8 cellular contexts compared by ENCODE assay signal in the genomic region with DNA sequence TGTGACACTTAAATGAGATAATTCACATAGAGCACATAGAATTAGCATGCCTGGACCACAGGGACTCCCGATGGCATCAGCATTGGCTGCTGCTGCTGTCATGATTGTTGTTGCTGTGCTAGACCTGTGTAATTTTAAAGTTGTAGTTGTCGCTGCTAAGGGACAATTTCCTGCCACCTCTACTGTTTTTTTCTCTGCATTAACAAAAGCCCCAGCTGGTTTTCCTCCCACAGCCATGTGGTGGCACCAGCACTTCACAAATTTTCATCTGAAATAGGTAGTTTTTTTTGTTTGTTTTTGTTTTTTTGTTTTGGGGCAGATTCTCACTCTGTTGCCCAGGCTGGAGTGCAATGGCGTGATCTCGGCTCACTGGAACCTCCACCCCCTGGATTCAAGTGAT. TPM values are rescaled to one million over a fixed set of nuclear protein-coding genes. Genes with fewer than 3 reads are reported as not detected.
DNase-seq lines count a peak whose midpoint lies in the region; ATAC-seq, FAIRE-seq and TF ChIP-seq lines count a peak whose summit lies in the region.

No MANE protein-coding gene starts in this region.

- CTCF ChIA-PET in K562 (lab: Yijun Ruan, JAX; ENCODE audit: low intra/inter-chr PET ratio) = interaction anchor here (0.6 to 2.1 kb wide), 6 partner anchors 20 to 636 kb away, joined by 3 to 16 read pairs (median 4); no protein-coding TSS in a partner anchor

- H3K4me3 Mint-ChIP-seq in stimulated activated naive CD8-positive, alpha-beta T cell treated with anti-CD3 and anti-CD28 coated beads, Interleukin-15, amount 100 ng/mL, for 72 hours = peak overlapping the region in 1 of 2 donors; percentile 43

- H3K4me1 ChIP-seq in BE2C (no peaks in the 10 kb centered on the region), K562 (replicated peaks in 1 of 2; ENCODE audit: control insufficient read depth in 2 of 2, insufficient read depth in 2 of 2, low read length in 2 of 2) (no peaks in the 10 kb centered on the region)

- peak; percentile 66 for TF ChIP-seq CTCF in BE2C (IDR thresholded peaks at IDR 0.05; ENCODE audit: low read depth, low read length)
- TF ChIP-seq CTCF in GM13977 (IDR thresholded peaks at IDR 0.05; ENCODE audit: extremely low read depth, insufficient read depth, missing control alignments) = peak; percentile 57
- TF ChIP-seq CTCF in K562 (IDR thresholded peaks at IDR 0.05 in 2 of 3, conservative IDR thresholded peaks at IDR 0.05 in 1 of 3; ENCODE audit: insufficient read depth in 2 of 3, low read depth in 1 of 3, low read length in 3 of 3) = peak; percentile 66 to 90 (median 79)
- peak; percentile 52 for TF ChIP-seq CTCF in kidney epithelial cell (IDR thresholded peaks at IDR 0.05; ENCODE audit: insufficient read depth, low read length, poor library complexity, severe bottlenecking)

- no peaks in the 10 kb centered on the region for H3K9me3 ChIP-seq in BE2C
- no peaks in the 10 kb centered on the region for H3K9me3 ChIP-seq in K562 (replicated peaks; ENCODE audit: control insufficient read depth, insufficient read depth, low read depth, low read length)

- POLR2A ChIA-PET in K562 (lab: Yijun Ruan, JAX) = interaction anchor here (0.6 to 1.0 kb wide), 3 partner anchors 14 to 116 kb away, joined by 3 read pairs; no protein-coding TSS in a partner anchor

- H3K4me3 ChIP-seq in BE2C (ENCODE audit: low read depth, low read length) (no peak overlapping the region), K562 (no peak overlapping the region), kidney epithelial cell (ENCODE audit: low read depth, low read length) (no peak overlapping the region)

- H3K27me3 ChIP-seq in BE2C = no peaks in the 10 kb centered on the region
- H3K27me3 ChIP-seq in K562 (ENCODE audit: control insufficient read depth in 2 of 2, insufficient read depth in 2 of 2, low read length in 2 of 2) = peaks cover 5% of the 10 kb centered on the region in 2 experiments; a peak in 4 of 5 replicates
- H3K27me3 ChIP-seq in kidney epithelial cell (ENCODE audit: control insufficient read depth, insufficient read depth, low read length) = no peaks in the 10 kb centered on the region

- intact Hi-C loops in K562 (cut with micrococcal nuclease) = loop anchor here (1.0 to 5.0 kb wide), 5 partner anchors 61 to 314 kb away; no protein-coding TSS in a partner anchor

- no peaks in the 10 kb centered on the region for H3K27me3 Mint-ChIP-seq in stimulated activated naive CD8-positive, alpha-beta T cell treated with anti-CD3 and anti-CD28 coated beads, Interleukin-15, amount 100 ng/mL, for 72 hours

- FAIRE-seq in K562 (lab: Jason Lieb, UNC) = peak; percentile 79

- no peak overlapping the region for H3K4me2 ChIP-seq in K562 (ENCODE audit: insufficient read depth, low read length)

- H3K27ac Mint-ChIP-seq in stimulated activated naive CD8-positive, alpha-beta T cell treated with anti-CD3 and anti-CD28 coated beads, Interleukin-15, amount 100 ng/mL, for 72 hours = no peak overlapping the region

- in situ Hi-C loops in GM13977 (cut with MboI; ENCODE audit: low pct_unique_long_range_greater_than_20kb, low sequenced_read_pairs, unreplicated experiment) = no loop called here
- in situ Hi-C loops in K562 (cut with MboI) = loop anchor here (5.0 to 10.0 kb wide), 2 partner anchors 59 to 122 kb away; no protein-coding TSS in a partner anchor

- H3K4me1 Mint-ChIP-seq in stimulated activated naive CD8-positive, alpha-beta T cell treated with anti-CD3 and anti-CD28 coated beads, Interleukin-15, amount 100 ng/mL, for 72 hours = peaks cover 17% of the 10 kb centered on the region

- no peaks in the 10 kb centered on the region for H4K20me1 ChIP-seq in K562 (replicated peaks; ENCODE audit: control insufficient read depth, insufficient read depth, low read length)

- no peak overlapping the region for H3K9ac ChIP-seq in K562 (ENCODE audit: insufficient read depth in 1 of 2, low read depth in 2 of 2, low read length in 2 of 2)

- no TSS peak for BruUV-seq in K562 (replicated peaks; lab: Mats Ljungman, UMichigan)

- ATAC-seq in HG03558 (IDR thresholded peaks at IDR 0.05; ENCODE audit: extremely low read depth, unreplicated experiment) (peak; percentile 56), SK-N-SH treated with all-trans-retinoic acid at 6 μM for 48 hours (peak; percentile 63), K562 (peak; percentile 48)
- peak; percentile 64 for ATAC-seq in stimulated activated naive CD8-positive, alpha-beta T cell treated with anti-CD3 and anti-CD28 coated beads, Interleukin-15, amount 100 ng/mL, for 72 hours

- H3K9me1 ChIP-seq in K562 (ENCODE audit: control insufficient read depth, insufficient read depth, low read length) = no peaks in the 10 kb centered on the region

- DNase-seq in BE2C = peak; percentile 25
- DNase-seq in GM13977 (ENCODE audit: low spot score) = no peak
- peak in 2 of 4 experiments; percentile 57 for DNase-seq in K562 (ENCODE audit: extremely low read depth in 1 of 4, low spot score in 3 of 4)
- DNase-seq in kidney epithelial cell (ENCODE audit: low read depth) = peak; percentile 14
- DNase-seq in stimulated activated naive CD8-positive, alpha-beta T cell treated with anti-CD3 and anti-CD28 coated beads, Interleukin-15, amount 100 ng/mL, for 72 hours = peak; percentile 36 to 41
- DNase-seq in NCI-H1436 treated with DMSO at 0.1 percent for 48 hours (lab: John Stamatoyannopoulos, UW) = no peak

- no peaks in the 10 kb centered on the region for H3K36me3 ChIP-seq in BE2C
- H3K36me3 ChIP-seq in K562 (ENCODE audit: control insufficient read depth, insufficient read depth, low read length) = no peaks in the 10 kb centered on the region
- no peaks in the 10 kb centered on the region for H3K36me3 ChIP-seq in kidney epithelial cell (ENCODE audit: control insufficient read depth, insufficient read depth, low read length)

- no peak for TF ChIP-seq POLR2A in K562 (conservative IDR thresholded peaks at IDR 0.05)

- no peak for TF ChIP-seq EP300 in K562 (IDR thresholded peaks at IDR 0.05; ENCODE audit: low read length)

- H3K79me2 ChIP-seq in K562 (ENCODE audit: control insufficient read depth, insufficient read depth, low read length) = no peaks in the 10 kb centered on the region

- no peaks in the 10 kb centered on the region for H3K9me3 Mint-ChIP-seq in stimulated activated naive CD8-positive, alpha-beta T cell treated with anti-CD3 and anti-CD28 coated beads, Interleukin-15, amount 100 ng/mL, for 72 hours

- WGBS in K562 (ENCODE audit: insufficient coverage, low coverage, missing lambda C conversion rate) = 0% methylated on average over 4 of the region's 4 CpGs

- peak; percentile 82 for TF ChIP-seq RAD21 in K562 (CRISPR knock-in tag; conservative IDR thresholded peaks at IDR 0.05 in 1 of 2, IDR thresholded peaks at IDR 0.05 in 1 of 2)

- no peak overlapping the region for H3K27ac ChIP-seq in K562 (ENCODE audit: extremely low read depth, low read depth, low read length)

- H2AFZ ChIP-seq in K562 (ENCODE audit: low read depth, low read length) = no peak overlapping the region

RNA-seq across cellular contexts. Expression of a gene that starts 25.4 kb away (rescaled TPM):
- polyA plus RNA-seq in BE2C (2012; ENCODE audit: insufficient read depth, insufficient read length, low read depth) = 55.6 TPM
- total RNA-seq in K562 (2011; cell fraction: chromatin; rRNA removed; ENCODE audit: low replicate concordance) = 0.28 and 1.1 TPM in 2 replicates
- total RNA-seq in K562 (2011; cell fraction: nucleolus; rRNA removed) = 0.33 and 0.53 TPM in 2 replicates
- 0.61 and 0.88 TPM in 2 replicates for total RNA-seq in K562 (2011; cell fraction: nucleoplasm; rRNA removed)
- 0.14 and 0.41 TPM in 2 replicates for total RNA-seq in K562 (2014; rRNA removed)
- total RNA-seq in K562 (2014; rRNA removed; fragmentation: Illumina TruSeq; extraction: Trizol) = 0.64 and 0.84 TPM in 2 replicates
- 1.2 and 1.4 TPM in 2 replicates for total RNA-seq in K562 (2015; rRNA removed; fragmentation: Illumina TruSeq; extraction: Trizol)
- total RNA-seq in K562 (2021) = 0.71 and 0.87 TPM in 2 replicates
- 0.14 and 0.75 TPM in 2 replicates for polyA plus RNA-seq in K562 (2011; rRNA removed)
- polyA plus RNA-seq in K562 (2011; cell fraction: cytosol; rRNA removed) = 0.09 and 0.12 TPM in 2 replicates
- polyA plus RNA-seq in K562 (2011; cell fraction: nucleus; rRNA removed) = 0.11 TPM in 1 of 2 replicates, not detected in the other
- polyA plus RNA-seq in K562 (2012) = 1.1 and 1.7 TPM in 2 replicates
- polyA plus RNA-seq in K562 (2014; fragmentation: Illumina TruSeq; extraction: Trizol) = 0.83 and 1.1 TPM in 2 replicates
- under 1 TPM; 0.17 to 0.53 TPM for polyA plus RNA-seq in K562 (2014; fragmentation: Nextera tagmentation; extraction: Ambion mirVana)
- 0.78 and 2.1 TPM in 2 replicates for polyA plus RNA-seq in K562 (2014; rRNA removed)
- 0.21 TPM in 1 of 2 replicates, not detected in the other for polyA minus RNA-seq in K562 (2011; rRNA and poly(A)+ RNA removed)
- 0.38 and 0.55 TPM in 2 replicates for polyA minus RNA-seq in K562 (2011; cell fraction: cytosol; rRNA and poly(A)+ RNA removed)
- 0.22 TPM in 1 of 2 replicates, not detected in the other for polyA minus RNA-seq in K562 (2011; cell fraction: nucleus; rRNA and poly(A)+ RNA removed)
- total RNA-seq in kidney epithelial cell = 64.4 and 72.4 TPM in 2 replicates

RNA-seq across cellular contexts. Expression of a gene that starts 26.4 kb away (rescaled TPM):
- 2.1 TPM for polyA plus RNA-seq in BE2C (2012; ENCODE audit: insufficient read depth, insufficient read length, low read depth)
- total RNA-seq in K562 (2011; cell fraction: chromatin; rRNA removed; ENCODE audit: low replicate concordance) = not detected in 2 replicates
- not detected in 2 replicates for total RNA-seq in K562 (2011; cell fraction: nucleolus; rRNA removed)
- not detected in 2 replicates for total RNA-seq in K562 (2011; cell fraction: nucleoplasm; rRNA removed)
- total RNA-seq in K562 (2014; rRNA removed) = 0.12 TPM in 1 of 2 replicates, not detected in the other
- 0.11 TPM in 1 of 2 replicates, not detected in the other for total RNA-seq in K562 (2014; rRNA removed; fragmentation: Illumina TruSeq; extraction: Trizol)
- total RNA-seq in K562 (2015; rRNA removed; fragmentation: Illumina TruSeq; extraction: Trizol) = 0.11 TPM in 1 of 2 replicates, not detected in the other
- total RNA-seq in K562 (2021) = not detected in 2 replicates
- polyA plus RNA-seq in K562 (2011; rRNA removed) = not detected in 2 replicates
- not detected in 2 replicates for polyA plus RNA-seq in K562 (2011; cell fraction: cytosol; rRNA removed)
- not detected in 2 replicates for polyA plus RNA-seq in K562 (2011; cell fraction: nucleus; rRNA removed)
- 0.07 and 0.87 TPM in 2 replicates for polyA plus RNA-seq in K562 (2012)
- 0.06 TPM in 1 of 2 replicates, not detected in the other for polyA plus RNA-seq in K562 (2014; fragmentation: Illumina TruSeq; extraction: Trizol)
- polyA plus RNA-seq in K562 (2014; fragmentation: Nextera tagmentation; extraction: Ambion mirVana) = under 1 TPM in 1 of 2 experiments, not detected in 1; 0.18 TPM
- polyA plus RNA-seq in K562 (2014; rRNA removed) = 0.34 TPM in 1 of 2 replicates, not detected in the other
- polyA minus RNA-seq in K562 (2011; rRNA and poly(A)+ RNA removed) = not detected in 2 replicates
- polyA minus RNA-seq in K562 (2011; cell fraction: cytosol; rRNA and poly(A)+ RNA removed) = not detected in 2 replicates
- not detected in 2 replicates for polyA minus RNA-seq in K562 (2011; cell fraction: nucleus; rRNA and poly(A)+ RNA removed)
- 0.14 and 3.0 TPM in 2 replicates for total RNA-seq in kidney epithelial cell

RNA-seq across cellular contexts. Expression of a gene that starts 26.4 kb away (rescaled TPM):
- polyA plus RNA-seq in BE2C (2012; ENCODE audit: insufficient read depth, insufficient read length, low read depth) = not detected
- not detected in 2 replicates for total RNA-seq in K562 (2011; cell fraction: chromatin; rRNA removed; ENCODE audit: low replicate concordance)
- total RNA-seq in K562 (2011; cell fraction: nucleolus; rRNA removed) = not detected in 2 replicates
- not detected in 2 replicates for total RNA-seq in K562 (2011; cell fraction: nucleoplasm; rRNA removed)
- total RNA-seq in K562 (2014; rRNA removed) (not detected in 2 replicates), K562 (2014; rRNA removed; fragmentation: Illumina TruSeq; extraction: Trizol) (not detected in 2 replicates), K562 (2015; rRNA removed; fragmentation: Illumina TruSeq; extraction: Trizol) (not detected in 2 replicates), K562 (2021) (not detected in 2 replicates), kidney epithelial cell (not detected in 2 replicates)
- polyA plus RNA-seq in K562 (2011; rRNA removed) (not detected in 2 replicates), K562 (2014; fragmentation: Illumina TruSeq; extraction: Trizol) (not detected in 2 replicates), K562 (2014; fragmentation: Nextera tagmentation; extraction: Ambion mirVana) (not detected), K562 (2014; rRNA removed) (not detected in 2 replicates)
- polyA plus RNA-seq in K562 (2011; cell fraction: cytosol; rRNA removed) = not detected in 2 replicates
- not detected in 2 replicates for polyA plus RNA-seq in K562 (2011; cell fraction: nucleus; rRNA removed)
- not detected in 2 replicates for polyA plus RNA-seq in K562 (2012)
- polyA minus RNA-seq in K562 (2011; rRNA and poly(A)+ RNA removed) = not detected in 2 replicates
- polyA minus RNA-seq in K562 (2011; cell fraction: cytosol; rRNA and poly(A)+ RNA removed) = not detected in 2 replicates
- polyA minus RNA-seq in K562 (2011; cell fraction: nucleus; rRNA and poly(A)+ RNA removed) = not detected in 2 replicates

Comparison
In these comparisons a context has a peak if more than half of its experiments do, and no peak if none do; other contexts are left out.
1. DNase-seq: peak in BE2C (single experiment), kidney epithelial cell (single experiment) and stimulated activated naive CD8-positive, alpha-beta T cell treated with anti-CD3 and anti-CD28 coated beads, Interleukin-15, amount 100 ng/mL, for 72 hours (2 of 2); none in GM13977 (single experiment) and NCI-H1436 treated with DMSO at 0.1 percent for 48 hours (single experiment).
2. RNA of a gene that starts 25.4 kb away (total RNA-seq): 64.4 to 72.4 TPM in kidney epithelial cell; 0.14 to 1.4 TPM in K562; every median in the first group is over 10 times any median in the second.
3. Peak in every context shown above with its lines, with median percentiles within 50 percentile points of each other: CTCF ChIP-seq and ATAC-seq.